In genomic region chr4:159271857-159272256, GRCh38 we compare ENCODE assay signal across 19 cellular contexts.
DNase-seq lines count a peak whose midpoint lies in the region; ATAC-seq, FAIRE-seq and TF ChIP-seq lines count a peak whose summit lies in the region.
"Had no signal": no experiment of that assay in that cellular context is flagged by ENCODE, and none has a peak within 500 bp of the region (broad histone marks: within the 10 kb centered on the region; RNA-seq: fewer than 3 reads in every experiment).

No MANE protein-coding gene starts in this region.

- CTCF ChIA-PET in naive thymus-derived CD4-positive, alpha-beta T cell (lab: Charles Lee) = no interaction called here

- H3K27me3 ChIP-seq in naive thymus-derived CD4-positive, alpha-beta T cell (ENCODE audit: control insufficient read depth in 2 of 2, insufficient read depth in 2 of 2, low read length in 2 of 2) = no peaks in the 10 kb centered on the region
- H3K27me3 ChIP-seq: Peyer's patch, upper lobe of left lung had no signal

- H3K27ac Mint-ChIP-seq in endothelial cell (ENCODE audit: unreplicated experiment) = peak overlapping the region; percentile 89
- peak overlapping the region in 1 of 9 donors; percentile 33 for H3K27ac Mint-ChIP-seq in naive thymus-derived CD4-positive, alpha-beta T cell
- H3K27ac Mint-ChIP-seq: activated CD4-positive, alpha-beta T cell treated with anti-CD3 and anti-CD28 coated beads, Interleukin-2, amount 10 ng/mL, durations not matched to agents 24 days and 14 days; activated T-helper 1 cell treated with anti-CD3 and anti-CD28 coated beads, Interleukin-12 subunit alpha, Interleukin-12 subunit beta, Interleukin-2, Interleukin-4 antibody, amounts not matched to agents 30 ng/mL and 10 ng/mL and 1 ng/mL, durations not matched to agents 14 hours and 24 hours and 36 hours; B cell had no signal

- H3K4me3 Mint-ChIP-seq in endothelial cell (ENCODE audit: unreplicated experiment) = peak overlapping the region; percentile 0
- H3K4me3 Mint-ChIP-seq in naive thymus-derived CD4-positive, alpha-beta T cell = no peak overlapping the region
- H3K4me3 Mint-ChIP-seq: activated CD4-positive, alpha-beta T cell treated with anti-CD3 and anti-CD28 coated beads, Interleukin-2, amount 10 ng/mL, durations not matched to agents 24 days and 14 days; activated T-helper 1 cell treated with anti-CD3 and anti-CD28 coated beads, Interleukin-12 subunit alpha, Interleukin-12 subunit beta, Interleukin-2, Interleukin-4 antibody, amounts not matched to agents 30 ng/mL and 10 ng/mL and 1 ng/mL, durations not matched to agents 14 hours and 24 hours and 36 hours; B cell had no signal

- H3K9me3 Mint-ChIP-seq in endothelial cell (ENCODE audit: unreplicated experiment) = no peaks in the 10 kb centered on the region
- no peaks in the 10 kb centered on the region for H3K9me3 Mint-ChIP-seq in naive thymus-derived CD4-positive, alpha-beta T cell
- H3K9me3 Mint-ChIP-seq: activated CD4-positive, alpha-beta T cell treated with anti-CD3 and anti-CD28 coated beads, Interleukin-2, amount 10 ng/mL, durations not matched to agents 24 days and 14 days; activated T-helper 1 cell treated with anti-CD3 and anti-CD28 coated beads, Interleukin-12 subunit alpha, Interleukin-12 subunit beta, Interleukin-2, Interleukin-4 antibody, amounts not matched to agents 30 ng/mL and 10 ng/mL and 1 ng/mL, durations not matched to agents 14 hours and 24 hours and 36 hours had no signal

- H3K4me3 ChIP-seq in naive thymus-derived CD4-positive, alpha-beta T cell (ENCODE audit: low read length) = no peak overlapping the region
- H3K4me3 ChIP-seq: Peyer's patch, upper lobe of left lung had no signal

- POLR2A ChIA-PET in naive thymus-derived CD4-positive, alpha-beta T cell (lab: Charles Lee) = no interaction called here

- intact Hi-C loops in naive thymus-derived CD4-positive, alpha-beta T cell (cut with micrococcal nuclease) = no loop called here

- no peak overlapping the region for H3K27ac ChIP-seq in naive thymus-derived CD4-positive, alpha-beta T cell (ENCODE audit: low read depth, low read length)

- H3K27me3 Mint-ChIP-seq in endothelial cell (ENCODE audit: unreplicated experiment) = no peaks in the 10 kb centered on the region
- H3K27me3 Mint-ChIP-seq in naive thymus-derived CD4-positive, alpha-beta T cell = no peaks in the 10 kb centered on the region
- H3K27me3 Mint-ChIP-seq: activated CD4-positive, alpha-beta T cell treated with anti-CD3 and anti-CD28 coated beads, Interleukin-2, amount 10 ng/mL, durations not matched to agents 24 days and 14 days; B cell had no signal

- H3K36me3 Mint-ChIP-seq in endothelial cell (ENCODE audit: low read depth, unreplicated experiment) = no peaks in the 10 kb centered on the region
- H3K36me3 Mint-ChIP-seq in naive thymus-derived CD4-positive, alpha-beta T cell = peaks cover 0 to 3% (median 0%) of the 10 kb centered on the region in 5 donors

- H3K4me1 Mint-ChIP-seq in endothelial cell (ENCODE audit: unreplicated experiment) = peaks cover 21% of the 10 kb centered on the region
- H3K4me1 Mint-ChIP-seq in naive thymus-derived CD4-positive, alpha-beta T cell = peaks cover 4 to 18% (median 16%) of the 10 kb centered on the region in 7 donors
- H3K4me1 Mint-ChIP-seq: activated CD4-positive, alpha-beta T cell treated with anti-CD3 and anti-CD28 coated beads, Interleukin-2, amount 10 ng/mL, durations not matched to agents 24 days and 14 days had no signal

- FAIRE-seq in D721Med (lab: Jason Lieb, UNC) (peak; percentile 58), urothelium cell line (lab: Jason Lieb, UNC) (no peak)

- no peaks in the 10 kb centered on the region for H3K9me3 ChIP-seq in naive thymus-derived CD4-positive, alpha-beta T cell (ENCODE audit: control insufficient read depth in 2 of 3, low read length in 3 of 3)
- H3K9me3 ChIP-seq: Peyer's patch, upper lobe of left lung had no signal

- no peaks in the 10 kb centered on the region for H3K4me1 ChIP-seq in naive thymus-derived CD4-positive, alpha-beta T cell (ENCODE audit: control insufficient read depth in 2 of 2, insufficient read depth in 2 of 2, low read length in 2 of 2)

- DNase-seq in D721Med (ENCODE audit: insufficient read length, low spot score) (no peak), NOMO-1 (lab: John Stamatoyannopoulos, UW; ENCODE audit: unreplicated experiment in 2 of 2) (peak; percentile 57 to 79), endothelial cell (ENCODE audit: low spot score) (no peak), urothelium cell line (ENCODE audit: low spot score) (no peak), COLO668 (lab: John Stamatoyannopoulos, UW; ENCODE audit: unreplicated experiment) (no peak), mesenteric fat pad (ENCODE audit: low spot score) (no peak)
- no peak for DNase-seq in naive thymus-derived CD4-positive, alpha-beta T cell
- DNase-seq in activated CD4-positive, alpha-beta T cell treated with anti-CD3 and anti-CD28 coated beads, Interleukin-2, amount 50 U/mL, for 4 hours = no peak
- DNase-seq: activated CD4-positive, alpha-beta T cell treated with anti-CD3 and anti-CD28 coated beads, Interleukin-2, amount 10 ng/mL, durations not matched to agents 24 days and 14 days; amniotic stem cell; DND-41; NCI-H1417; NCI-H446 treated with DMSO at 0.1 percent for 48 hours; Peyer's patch; retina; T-helper 2 cell; upper lobe of left lung had no signal

- no peak for TF ChIP-seq CTCF in D721Med (IDR thresholded peaks at IDR 0.05; ENCODE audit: insufficient read depth, missing control alignments)
- no peak for TF ChIP-seq CTCF in endothelial cell (IDR thresholded peaks at IDR 0.05; ENCODE audit: unreplicated experiment)

- peak; percentile 37 for ATAC-seq in naive thymus-derived CD4-positive, alpha-beta T cell

- H3K36me3 ChIP-seq in naive thymus-derived CD4-positive, alpha-beta T cell (ENCODE audit: control insufficient read depth in 2 of 3, insufficient read depth in 3 of 3, low read length in 3 of 3) = no peaks in the 10 kb centered on the region
- H3K36me3 ChIP-seq: Peyer's patch, upper lobe of left lung had no signal

Comparison
In these comparisons a context has a peak if more than half of its experiments do, and no peak if none do; other contexts are left out.
1. DNase-seq: peak in NOMO-1 (2 of 2); none in D721Med (single experiment), endothelial cell (single experiment), naive thymus-derived CD4-positive, alpha-beta T cell (0 of 9), urothelium cell line (single experiment), COLO668 (single experiment), mesenteric fat pad (single experiment) and activated CD4-positive, alpha-beta T cell treated with anti-CD3 and anti-CD28 coated beads, Interleukin-2, amount 50 U/mL, for 4 hours (0 of 2).